In genomic region chr6:36139431-36139830, GRCh38 we compare ENCODE assay signal across 8 cellular contexts. TPM values are rescaled to one million over a fixed set of nuclear protein-coding genes. Genes with fewer than 3 reads are reported as not detected.
DNase-seq lines count a peak whose midpoint lies in the region; ATAC-seq lines count a peak whose summit lies in the region.

No MANE protein-coding gene starts in this region.

- H3K4me3 Mint-ChIP-seq in activated CD4-positive, alpha-beta memory T cell treated with anti-CD3 and anti-CD28 coated beads, Interleukin-2, amount 10 ng/mL, durations not matched to agents 7 days and 5 days: no peak overlapping the region

- CTCF ChIA-PET in activated CD4-positive, alpha-beta memory T cell treated with anti-CD3 and anti-CD28 coated beads, Interleukin-2, amount 10 ng/mL, durations not matched to agents 7 days and 5 days (lab: Charles Lee): interaction anchor here (1.1 to 2.2 kb wide), 6 partner anchors 8 to 56 kb away, joined by 3 to 9 read pairs (median 4); no protein-coding TSS in a partner anchor

- H3K36me3 Mint-ChIP-seq in activated CD4-positive, alpha-beta memory T cell treated with anti-CD3 and anti-CD28 coated beads, Interleukin-2, amount 10 ng/mL, durations not matched to agents 7 days and 5 days (ENCODE audit: low read depth): peaks cover 53% of the 10 kb centered on the region

- peak overlapping the region; percentile 49 for H3K27ac Mint-ChIP-seq in activated CD4-positive, alpha-beta memory T cell treated with anti-CD3 and anti-CD28 coated beads, Interleukin-2, amount 10 ng/mL, durations not matched to agents 7 days and 5 days

- ATAC-seq in GM21528 (IDR thresholded peaks at IDR 0.05; ENCODE audit: low FRiP score, unreplicated experiment): no peak

- H3K4me1 Mint-ChIP-seq in activated CD4-positive, alpha-beta memory T cell treated with anti-CD3 and anti-CD28 coated beads, Interleukin-2, amount 10 ng/mL, durations not matched to agents 7 days and 5 days: peaks cover 32% of the 10 kb centered on the region

- POLR2A ChIA-PET in activated CD4-positive, alpha-beta memory T cell treated with anti-CD3 and anti-CD28 coated beads, Interleukin-2, amount 10 ng/mL, durations not matched to agents 7 days and 5 days (lab: Charles Lee): interaction anchor here (0.6 to 7.6 kb wide), 3 partner anchors 9 to 111 kb away, joined by 4 to 42 read pairs (median 12); partner anchors contain the start of genes MAPK13 and MAPK14

- no peaks in the 10 kb centered on the region for H3K27me3 Mint-ChIP-seq in activated CD4-positive, alpha-beta memory T cell treated with anti-CD3 and anti-CD28 coated beads, Interleukin-2, amount 10 ng/mL, durations not matched to agents 7 days and 5 days

- H3K9me3 Mint-ChIP-seq in activated CD4-positive, alpha-beta memory T cell treated with anti-CD3 and anti-CD28 coated beads, Interleukin-2, amount 10 ng/mL, durations not matched to agents 7 days and 5 days: no peaks in the 10 kb centered on the region

- DNase-seq in COR-L47 (lab: John Stamatoyannopoulos, UW): peak; percentile 62
- peak; percentile 54 for DNase-seq in HuH-7 (ENCODE audit: low spot score)
- no peak for DNase-seq in activated CD4-positive, alpha-beta memory T cell treated with anti-CD3 and anti-CD28 coated beads, Interleukin-2, amount 10 ng/mL, durations not matched to agents 7 days and 5 days
- DNase-seq in lung microvascular endothelial cell (ENCODE audit: low read depth in 2 of 2): peak; percentile 41 to 60
- no peak for DNase-seq in ureter (ENCODE audit: low spot score)
- no peak for DNase-seq in hepatic stellate cell (ENCODE audit: low spot score)
- no peak for DNase-seq in NK-92 (lab: John Stamatoyannopoulos, UW; ENCODE audit: unreplicated experiment)

RNA-seq across cellular contexts. Expression of gene MAPK13, which starts 9.1 kb away (rescaled TPM):
- total RNA-seq in activated CD4-positive, alpha-beta memory T cell treated with anti-CD3 and anti-CD28 coated beads, Interleukin-2, amount 10 ng/mL, durations not matched to agents 7 days and 5 days: 10 to 100 TPM; 53.7 to 56.2 TPM
- total RNA-seq in lung microvascular endothelial cell: 3.2 and 4.1 TPM in 2 replicates
- 70.3 TPM for total RNA-seq in ureter

RNA-seq across cellular contexts. Expression of gene BRPF3, which starts 57.1 kb away (rescaled TPM):
- total RNA-seq in activated CD4-positive, alpha-beta memory T cell treated with anti-CD3 and anti-CD28 coated beads, Interleukin-2, amount 10 ng/mL, durations not matched to agents 7 days and 5 days: 10 to 100 TPM; 21.6 to 21.8 TPM
- 4.6 and 7.7 TPM in 2 replicates for total RNA-seq in lung microvascular endothelial cell
- total RNA-seq in ureter: 31.7 TPM

Comparison
In these comparisons a context has a peak if more than half of its experiments do, and no peak if none do; other contexts are left out.
1. DNase-seq: peak in COR-L47 (single experiment), HuH-7 (single experiment) and lung microvascular endothelial cell (2 of 2); none in activated CD4-positive, alpha-beta memory T cell treated with anti-CD3 and anti-CD28 coated beads, Interleukin-2, amount 10 ng/mL, durations not matched to agents 7 days and 5 days (single experiment), ureter (single experiment), hepatic stellate cell (single experiment) and NK-92 (single experiment).
2. RNA of gene MAPK13, which starts 9.1 kb away (total RNA-seq): 70.3 TPM in ureter (single experiment) and 53.7 to 56.2 TPM in activated CD4-positive, alpha-beta memory T cell treated with anti-CD3 and anti-CD28 coated beads, Interleukin-2, amount 10 ng/mL, durations not matched to agents 7 days and 5 days; 3.2 to 4.1 TPM in lung microvascular endothelial cell; every median in the first group is over 10 times any median in the second.